ENCODE assay signal across 20 cellular contexts in genomic region chr19:44675516-44675915, GRCh38. TPM values are rescaled to one million over a fixed set of nuclear protein-coding genes. Genes with fewer than 3 reads are reported as not detected.
DNase-seq lines count a peak whose midpoint lies in the region; TF ChIP-seq lines count a peak whose summit lies in the region.
"Had no signal": no experiment of that assay in that cellular context is flagged by ENCODE, and none has a peak within 500 bp of the region (broad histone marks: within the 10 kb centered on the region; RNA-seq: fewer than 3 reads in every experiment).

No MANE protein-coding gene starts in this region.

- H3K4me3 ChIP-seq in Karpas-422 (ENCODE audit: low read length) (no peak overlapping the region), thyroid gland (replicated peaks in 1 of 3) (no peak overlapping the region)
- H3K4me3 ChIP-seq: GM23248 had no signal

- no peak for TF ChIP-seq CTCF in thyroid gland (IDR thresholded peaks at IDR 0.05)

- no peaks in the 10 kb centered on the region for H3K79me2 ChIP-seq in Karpas-422 (ENCODE audit: low read length)

- no peaks in the 10 kb centered on the region for H3K27me3 ChIP-seq in Karpas-422 (ENCODE audit: low read length)
- H3K27me3 ChIP-seq in thyroid gland = no peaks in the 10 kb centered on the region

- no peaks in the 10 kb centered on the region for H3K9me2 ChIP-seq in Karpas-422 (replicated peaks; ENCODE audit: insufficient read depth, low read length)

- H3K9ac ChIP-seq in Karpas-422 (ENCODE audit: low read length) = no peak overlapping the region
- H3K9ac ChIP-seq: GM23248 had no signal

- no peaks in the 10 kb centered on the region for H4K20me1 ChIP-seq in Karpas-422 (ENCODE audit: insufficient read depth, low read depth, low read length)

- H3K36me3 ChIP-seq in Karpas-422 (ENCODE audit: insufficient read depth, low read length) (no peaks in the 10 kb centered on the region), thyroid gland (no peaks in the 10 kb centered on the region)

- H3K9me3 ChIP-seq in Karpas-422 (ENCODE audit: low read length) (no peaks in the 10 kb centered on the region), thyroid gland (no peaks in the 10 kb centered on the region)
- H3K9me3 ChIP-seq: Caco-2 had no signal

- H3K4me1 ChIP-seq in Karpas-422 (ENCODE audit: low read length) (no peaks in the 10 kb centered on the region), thyroid gland (peaks cover 4 to 34% of the 10 kb centered on the region in 2 donors)

- 46 to 55% methylated on average over 6 of the region's 6 CpGs for WGBS in thyroid gland, 2 donors

- intact Hi-C loops in thyroid gland (cut with DNase I) = no loop called here

- H3K4me2 ChIP-seq in Karpas-422 (ENCODE audit: low read depth, low read length, poor library complexity, severe bottlenecking) = no peak overlapping the region

- DNase-seq in Karpas-422 = peak; percentile 30
- DNase-seq in left kidney (ENCODE audit: low read depth, low spot score) = peak; percentile 81
- DNase-seq in thyroid gland = peak; percentile 59 to 67
- DNase-seq in C1 segment of cervical spinal cord (lab: John Stamatoyannopoulos, UW) = no peak
- DNase-seq in activated CD4-positive, CD25-positive, alpha-beta regulatory T cell treated with anti-CD3 and anti-CD28 coated beads, Interleukin-2, amount 50 U/mL, for 72 hours = no peak
- no peak for DNase-seq in putamen (ENCODE audit: low spot score)
- DNase-seq: Caco-2; CD4-positive, CD25-positive, alpha-beta regulatory T cell; CD8-positive, alpha-beta T cell; DMS 273 treated with DMSO at 0.1 percent for 48 hours; DMS79; EL; GDM1; GM23248; H7; HCEC 1CT had no signal

- no peak overlapping the region for H2AFZ ChIP-seq in Karpas-422 (ENCODE audit: low read length)
- H2AFZ ChIP-seq: GM23248 had no signal

- TF ChIP-seq POLR2A in thyroid gland (IDR thresholded peaks at IDR 0.05) = no peak

- H3K27ac ChIP-seq in Karpas-422 (ENCODE audit: low read length) = no peak overlapping the region
- H3K27ac ChIP-seq in thyroid gland = peak overlapping the region in 1 of 3 donors; percentile 49
- H3K27ac ChIP-seq: C4-2B, GM23248 had no signal

RNA-seq across cellular contexts. Expression of gene CEACAM19, which starts 4.2 kb away (rescaled TPM):
- total RNA-seq in Karpas-422 (2014; rRNA removed; shearing (Covaris generic); ENCODE audit: low replicate concordance) = not detected in 2 replicates
- 1 to 10 TPM in 3 of 4 donors, under 1 TPM in 1; 0.78 to 5.5 (median 3.8) TPM for total RNA-seq in thyroid gland
- total RNA-seq: A172; CD4-positive, CD25-positive, alpha-beta regulatory T cell had no signal

RNA-seq across cellular contexts. Expression of gene CEACAM16, which starts 23.4 kb away (rescaled TPM):
- not detected in 2 replicates for total RNA-seq in Karpas-422 (2014; rRNA removed; shearing (Covaris generic); ENCODE audit: low replicate concordance)
- total RNA-seq in thyroid gland = under 1 TPM in 1 of 4 donors, not detected in 3; 0.40 TPM
- total RNA-seq: A172; A673; Caco-2; CD4-positive, CD25-positive, alpha-beta regulatory T cell; CD8-positive, alpha-beta T cell; GM23248; H1; H7 had no signal

RNA-seq across cellular contexts. Expression of gene PVR, which starts 31.8 kb away (rescaled TPM):
- total RNA-seq in Karpas-422 (2014; rRNA removed; shearing (Covaris generic); ENCODE audit: low replicate concordance) = not detected in 2 replicates
- total RNA-seq in thyroid gland = 10 to 100 TPM; 25.4 to 36.5 (median 30.2) TPM

Comparison
In these comparisons a context has a peak if more than half of its experiments do, and no peak if none do; other contexts are left out.
1. DNase-seq: peak in Karpas-422 (single experiment), left kidney (single experiment) and thyroid gland (2 of 2); none in C1 segment of cervical spinal cord (0 of 14), activated CD4-positive, CD25-positive, alpha-beta regulatory T cell treated with anti-CD3 and anti-CD28 coated beads, Interleukin-2, amount 50 U/mL, for 72 hours (single experiment) and putamen (single experiment).
2. RNA of gene PVR, which starts 31.8 kb away (total RNA-seq): 25.4 to 36.5 TPM in thyroid gland; not detected in Karpas-422; every median in the first group is over 10 times any median in the second.